35 cellular contexts compared by ENCODE assay signal in the genomic region with DNA sequence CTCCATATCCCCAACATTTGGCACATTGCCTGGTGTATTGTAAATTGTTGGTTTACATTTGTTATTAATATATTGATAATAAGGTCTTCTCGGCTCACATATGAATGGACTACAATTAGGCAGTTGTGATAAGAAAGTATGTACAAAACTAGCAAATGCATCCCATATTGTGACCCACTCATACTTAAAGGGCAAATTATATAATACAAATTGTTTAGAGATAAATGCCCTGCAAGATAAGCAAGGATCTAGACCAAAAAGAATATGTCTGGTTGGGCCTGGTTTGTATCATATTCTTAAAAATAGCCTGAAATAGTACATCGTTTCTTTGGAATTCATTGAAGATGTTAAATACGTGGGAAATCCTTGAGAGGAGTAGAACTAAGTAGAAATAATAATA.
"Had no signal": no experiment of that assay in that cellular context is flagged by ENCODE, and none has a peak within 500 bp of the region (broad histone marks: within the 10 kb centered on the region; RNA-seq: fewer than 3 reads in every experiment).

No MANE protein-coding gene starts in this region.

- H3K27me3 ChIP-seq: MG63 had no signal

- H3K9ac ChIP-seq: KMS-11 had no signal

- H3K36me3 ChIP-seq: MG63 had no signal

- H3K4me3 ChIP-seq: MG63 had no signal

- H3K4me2 ChIP-seq: KMS-11 had no signal

- H3K27ac ChIP-seq: KMS-11 had no signal

- H3K9me3 ChIP-seq: MG63 had no signal

- DNase-seq: Karpas-422, Kasumi-1, MG63, MM.1S, MV-4-11, NCI-H1048, NCI-H1092, NCI-H1092 treated with DMSO at 0.1 percent for 48 hours, NCI-H1105, NCI-H1105 treated with DMSO at 0.1 percent for 48 hours, NCI-H1417, NCI-H1417 treated with DMSO at 0.1 percent for 48 hours, NCI-H1436, NCI-H1436 treated with DMSO at 0.1 percent for 48 hours, NCI-H146, NCI-H1694, NCI-H1694 treated with DMSO at 0.1 percent for 48 hours, NCI-H187, NCI-H187 treated with DMSO at 0.1 percent for 48 hours, NCI-H1930, NCI-H2029, NCI-H2029 treated with DMSO at 0.1 percent for 48 hours, NCI-H2081, NCI-H2081 treated with DMSO at 0.1 percent for 48 hours, NCI-H2107, NCI-H2171, NCI-H2171 treated with DMSO at 0.1 percent for 48 hours, NCI-H2227 treated with DMSO at 0.1 percent for 48 hours, NCI-H226, NCI-H345, NCI-H446, NCI-H446 treated with DMSO at 0.1 percent for 48 hours, NCI-H510A, NCI-H510A treated with DMSO at 0.1 percent for 48 hours had no signal
